28 cellular contexts compared by ENCODE assay signal in the genomic region with DNA sequence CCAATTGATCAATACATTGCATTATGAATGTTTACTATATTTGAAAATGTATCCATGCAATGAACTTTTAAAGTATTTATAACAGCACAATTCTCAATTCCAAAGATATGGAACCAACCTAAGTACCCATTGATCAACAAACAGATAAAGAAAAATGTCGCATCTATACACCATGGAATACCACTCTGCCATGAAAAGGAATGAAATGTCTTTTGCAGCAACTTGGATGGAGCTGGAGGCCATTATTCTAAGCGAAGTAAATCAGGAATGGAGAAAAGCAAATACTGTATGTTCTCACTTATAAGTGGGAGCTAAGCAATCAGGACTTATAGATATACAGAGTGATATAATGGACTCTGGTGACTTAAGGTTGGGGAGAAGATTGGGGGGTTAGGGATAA.
"Had no signal": no experiment of that assay in that cellular context is flagged by ENCODE, and none has a peak within 500 bp of the region (broad histone marks: within the 10 kb centered on the region; RNA-seq: fewer than 3 reads in every experiment).

No MANE protein-coding gene starts in this region.

- H3K9me3 ChIP-seq: colonic mucosa, esophagus muscularis mucosa, esophagus squamous epithelium, gastrocnemius medialis, gastroesophageal sphincter, heart left ventricle, heart right ventricle had no signal

- H3K4me3 ChIP-seq: colonic mucosa, coronary artery, dorsolateral prefrontal cortex, esophagus muscularis mucosa, esophagus squamous epithelium, gastrocnemius medialis, gastroesophageal sphincter, heart left ventricle, heart right ventricle had no signal

- ATAC-seq: effector memory CD8-positive, alpha-beta T cell; esophagus mucosa; foreskin keratinocyte; gastrocnemius medialis; gastroesophageal sphincter; heart left ventricle; heart right ventricle had no signal

- H3K27me3 ChIP-seq: colonic mucosa, dorsolateral prefrontal cortex, esophagus muscularis mucosa, esophagus squamous epithelium, foreskin keratinocyte, gastrocnemius medialis, gastroesophageal sphincter, heart left ventricle, heart right ventricle had no signal

- H3K4me1 ChIP-seq: colonic mucosa, esophagus muscularis mucosa, esophagus squamous epithelium, foreskin keratinocyte, gastroesophageal sphincter, heart left ventricle had no signal

- DNase-seq: colonic mucosa; cortex of kidney; dermis blood vessel endothelial cell; dorsolateral prefrontal cortex; effector CD4-positive, alpha-beta T cell; effector CD8-positive, alpha-beta T cell; effector memory CD4-positive, alpha-beta T cell; effector memory CD8-positive, alpha-beta T cell; endodermal cell; erythroblast; esophagus squamous epithelium; foreskin fibroblast; foreskin keratinocyte; foreskin melanocyte; gastrocnemius medialis; glutamatergic neuron; head of caudate nucleus; heart left ventricle; heart right ventricle had no signal

- FAIRE-seq: colon, endometrium, endothelial cell of umbilical vein, frontal cortex had no signal

- H3K27ac ChIP-seq: colonic mucosa, coronary artery, dorsolateral prefrontal cortex, epithelial cell of prostate, esophagus muscularis mucosa, esophagus squamous epithelium, foreskin keratinocyte, gastrocnemius medialis, gastroesophageal sphincter, heart left ventricle, heart right ventricle had no signal

- H3K36me3 ChIP-seq: colonic mucosa, esophagus muscularis mucosa, gastrocnemius medialis, gastroesophageal sphincter had no signal
